Comparison of ENCODE assay signal across 9 cellular contexts in genomic region chr10:110013615-110014293, GRCh38. TPM values are rescaled to one million over a fixed set of nuclear protein-coding genes. Genes with fewer than 3 reads are reported as not detected.
A peak's percentile ranks its signal among the peaks of the same experiment; 100 is the strongest.
DNase-seq lines count a peak whose midpoint lies in the region; ATAC-seq, FAIRE-seq and TF ChIP-seq lines count a peak whose summit lies in the region.
"Had no signal": no experiment of that assay in that cellular context is flagged by ENCODE, and none has a peak within 500 bp of the region (broad histone marks: within the 10 kb centered on the region; RNA-seq: fewer than 3 reads in every experiment).

No MANE protein-coding gene starts in this region.

- H3K4me1 Mint-ChIP-seq in brain = peaks cover 85% of the 10 kb centered on the region
- H3K4me1 Mint-ChIP-seq in natural killer cell treated with Interleukin-12 subunit alpha and Interleukin-12 subunit beta and Interleukin-15 and Interleukin-18, amount 100 ng/mL, for 72 hours (ENCODE audit: low read depth in 2 of 2) = peaks cover 56 to 77% of the 10 kb centered on the region in 2 donors

- H3K9me3 Mint-ChIP-seq in brain = peaks cover 0 to 2% (median 0%) of the 10 kb centered on the region in 5 experiments
- no peaks in the 10 kb centered on the region for H3K9me3 Mint-ChIP-seq in natural killer cell treated with Interleukin-12 subunit alpha and Interleukin-12 subunit beta and Interleukin-15 and Interleukin-18, amount 100 ng/mL, for 72 hours

- TF ChIP-seq CTCF in NB4 (IDR thresholded peaks at IDR 0.05; ENCODE audit: low read depth, low read length) = no peak
- no peak for TF ChIP-seq CTCF in brain (conservative IDR thresholded peaks at IDR 0.05)

- ATAC-seq in natural killer cell treated with Interleukin-12 subunit alpha and Interleukin-12 subunit beta and Interleukin-15 and Interleukin-18, amount 100 ng/mL, for 72 hours = no peak

- peak overlapping the region in 1 of 5 experiments; percentile 65 for H3K4me3 Mint-ChIP-seq in brain
- peak overlapping the region; percentile 3 for H3K4me3 Mint-ChIP-seq in natural killer cell treated with Interleukin-12 subunit alpha and Interleukin-12 subunit beta and Interleukin-15 and Interleukin-18, amount 100 ng/mL, for 72 hours

- H3K4me3 ChIP-seq in NB4 (ENCODE audit: low read depth, low read length) = no peak overlapping the region

- H3K27ac Mint-ChIP-seq in brain = peak overlapping the region in 4 of 5 experiments; percentile 13 to 72 (median 51)
- H3K27ac Mint-ChIP-seq in natural killer cell treated with Interleukin-12 subunit alpha and Interleukin-12 subunit beta and Interleukin-15 and Interleukin-18, amount 100 ng/mL, for 72 hours = peak overlapping the region; percentile 67 to 86

- peak; percentile 38 for FAIRE-seq in GM18507 (lab: Jason Lieb, UNC)

- no peak for TF ChIP-seq POLR2A in NB4 (IDR thresholded peaks at IDR 0.05; ENCODE audit: extremely low read depth, insufficient read length)

- DNase-seq in GM18507 (ENCODE audit: extremely low spot score, insufficient read length, low read depth) (no peak), NB4 (ENCODE audit: low read depth) (peak; percentile 49), medulla oblongata (ENCODE audit: extremely low spot score) (no peak), H4 (ENCODE audit: low spot score) (no peak), NCI-H146 treated with DMSO at 0.1 percent for 48 hours (lab: John Stamatoyannopoulos, UW; ENCODE audit: unreplicated experiment) (no peak)
- DNase-seq in natural killer cell treated with Interleukin-12 subunit alpha and Interleukin-12 subunit beta and Interleukin-15 and Interleukin-18, amount 100 ng/mL, for 72 hours (ENCODE audit: low spot score) = no peak
- DNase-seq: NCI-H2081 treated with DMSO at 0.1 percent for 48 hours, WERI-Rb-1 had no signal

- no peaks in the 10 kb centered on the region for H3K36me3 Mint-ChIP-seq in brain
- H3K36me3 Mint-ChIP-seq in natural killer cell treated with Interleukin-12 subunit alpha and Interleukin-12 subunit beta and Interleukin-15 and Interleukin-18, amount 100 ng/mL, for 72 hours = no peaks in the 10 kb centered on the region

- no peaks in the 10 kb centered on the region for H3K27me3 Mint-ChIP-seq in brain
- H3K27me3 Mint-ChIP-seq in natural killer cell treated with Interleukin-12 subunit alpha and Interleukin-12 subunit beta and Interleukin-15 and Interleukin-18, amount 100 ng/mL, for 72 hours = no peaks in the 10 kb centered on the region

RNA-seq across cellular contexts. Expression of gene ADD3, which starts 6.0 kb away (rescaled TPM):
- polyA plus RNA-seq in brain (ENCODE audit: insufficient read depth, low read depth, low replicate concordance) = 36.6 TPM
- 10 to 100 TPM; 44.0 to 81.5 TPM for total RNA-seq in natural killer cell treated with Interleukin-12 subunit alpha and Interleukin-12 subunit beta and Interleukin-15 and Interleukin-18, amount 100 ng/mL, for 72 hours
- 457 and 546 TPM in 2 replicates for total RNA-seq in H4 (2014; rRNA removed; shearing (Covaris generic))
